19 cellular contexts compared by ENCODE assay signal in genomic region chr6:117568831-117569434, GRCh38. TPM values are rescaled to one million over a fixed set of nuclear protein-coding genes. Genes with fewer than 3 reads are reported as not detected.
DNase-seq lines count a peak whose midpoint lies in the region; ATAC-seq lines count a peak whose summit lies in the region.
"Had no signal": no experiment of that assay in that cellular context is flagged by ENCODE, and none has a peak within 500 bp of the region (broad histone marks: within the 10 kb centered on the region; RNA-seq: fewer than 3 reads in every experiment).

No MANE protein-coding gene starts in this region.

- intact Hi-C loops in activated CD4-positive, alpha-beta T cell treated with anti-CD3 and anti-CD28 coated beads for 36 hours (cut with DNase I, micrococcal nuclease), result loop anchor here (1.0 to 2.0 kb wide), 3 partner anchors 20 to 33 kb away; partner anchors contain the start of gene GOPC (in 1 of the 2)
- intact Hi-C loops in activated CD4-positive, alpha-beta T cell treated with anti-CD3 and anti-CD28 coated beads, Interleukin-2, amount 10 ng/mL, durations not matched to agents 24 days and 14 days (cut with micrococcal nuclease), result loop anchor here (1.0 to 2.0 kb wide), 2 partner anchors 20 to 33 kb away; partner anchors contain the start of gene GOPC

- H3K27me3 Mint-ChIP-seq in activated CD4-positive, alpha-beta T cell treated with anti-CD3 and anti-CD28 coated beads for 36 hours, result no peaks in the 10 kb centered on the region
- H3K27me3 Mint-ChIP-seq in activated CD4-positive, alpha-beta T cell treated with anti-CD3 and anti-CD28 coated beads, Interleukin-2, amount 10 ng/mL, durations not matched to agents 24 days and 14 days, result no peaks in the 10 kb centered on the region
- no peaks in the 10 kb centered on the region for H3K27me3 Mint-ChIP-seq in activated T-cell treated with anti-CD3 and anti-CD28 coated beads, Interleukin-2, amount 50 U/mL, for 72 hours (ENCODE audit: low read depth)
- H3K27me3 Mint-ChIP-seq: CD4-positive, alpha-beta memory T cell had no signal

- peaks cover 14% of the 10 kb centered on the region for H3K4me1 Mint-ChIP-seq in activated CD4-positive, alpha-beta T cell treated with anti-CD3 and anti-CD28 coated beads for 36 hours
- peaks cover 7% of the 10 kb centered on the region for H3K4me1 Mint-ChIP-seq in activated CD4-positive, alpha-beta T cell treated with anti-CD3 and anti-CD28 coated beads, Interleukin-2, amount 10 ng/mL, durations not matched to agents 24 days and 14 days
- peaks cover 12% of the 10 kb centered on the region for H3K4me1 Mint-ChIP-seq in activated T-cell treated with anti-CD3 and anti-CD28 coated beads, Interleukin-2, amount 50 U/mL, for 72 hours (ENCODE audit: low read depth)
- H3K4me1 Mint-ChIP-seq: CD14-positive monocyte had no signal

- no peak for DNase-seq in activated CD4-positive, alpha-beta T cell treated with anti-CD3 and anti-CD28 coated beads for 36 hours
- no peak for DNase-seq in activated CD4-positive, alpha-beta T cell treated with anti-CD3 and anti-CD28 coated beads, Interleukin-2, amount 10 ng/mL, durations not matched to agents 24 days and 14 days
- DNase-seq in activated T-cell treated with anti-CD3 and anti-CD28 coated beads, Interleukin-2, amount 50 U/mL, for 72 hours, result no peak
- no peak for DNase-seq in activated T-cell treated with anti-CD3 and anti-CD28 coated beads, Interleukin-2, amount 50 U/mL, for 1 hour
- no peak for DNase-seq in stimulated activated naive CD8-positive, alpha-beta T cell treated with anti-CD3 and anti-CD28 coated beads, Interleukin-15, Interleukin-2, amounts not matched to agents 100 U/mL and 50 U/mL, for 24 hours
- DNase-seq: 8988T; CD4-positive, alpha-beta memory T cell; DMS153; DMS79; GDM1; GOT3; H7; HFFc6; IMR-90 had no signal

- peak; percentile 96 for ATAC-seq in activated CD4-positive, alpha-beta T cell treated with anti-CD3 and anti-CD28 coated beads for 36 hours
- ATAC-seq in activated T-cell treated with anti-CD3 and anti-CD28 coated beads, Interleukin-2, amount 50 U/mL, for 72 hours (replicated peaks in 1 of 2), result peak; percentile 93 to 96
- ATAC-seq in HG02870 (IDR thresholded peaks at IDR 0.05; ENCODE audit: unreplicated experiment) (peak; percentile 80), HG02798 (IDR thresholded peaks at IDR 0.05; ENCODE audit: poor library complexity, unreplicated experiment) (no peak), HG03439 (IDR thresholded peaks at IDR 0.05; ENCODE audit: unreplicated experiment) (no peak)
- ATAC-seq in stimulated activated naive CD8-positive, alpha-beta T cell treated with anti-CD3 and anti-CD28 coated beads, Interleukin-15, Interleukin-2, amounts not matched to agents 100 U/mL and 50 U/mL, for 24 hours, result peak; percentile 61
- ATAC-seq: HCT116 had no signal

- no peak overlapping the region for H3K4me3 Mint-ChIP-seq in activated CD4-positive, alpha-beta T cell treated with anti-CD3 and anti-CD28 coated beads for 36 hours
- H3K4me3 Mint-ChIP-seq in activated CD4-positive, alpha-beta T cell treated with anti-CD3 and anti-CD28 coated beads, Interleukin-2, amount 10 ng/mL, durations not matched to agents 24 days and 14 days, result no peak overlapping the region
- peak overlapping the region in 1 of 2 donors; percentile 38 for H3K4me3 Mint-ChIP-seq in activated T-cell treated with anti-CD3 and anti-CD28 coated beads, Interleukin-2, amount 50 U/mL, for 72 hours
- H3K4me3 Mint-ChIP-seq: CD14-positive monocyte; CD4-positive, alpha-beta memory T cell; HFFc6 had no signal

- POLR2A ChIA-PET in activated CD4-positive, alpha-beta T cell treated with anti-CD3 and anti-CD28 coated beads for 36 hours (lab: Charles Lee), result interaction anchor here (1.0 kb wide), 1 partner anchor 33 kb away, joined by 3 read pairs; the partner anchor contains the start of gene GOPC

- no peak overlapping the region for H3K27ac Mint-ChIP-seq in activated CD4-positive, alpha-beta T cell treated with anti-CD3 and anti-CD28 coated beads for 36 hours
- H3K27ac Mint-ChIP-seq in activated CD4-positive, alpha-beta T cell treated with anti-CD3 and anti-CD28 coated beads, Interleukin-2, amount 10 ng/mL, durations not matched to agents 24 days and 14 days, result no peak overlapping the region
- H3K27ac Mint-ChIP-seq in activated T-cell treated with anti-CD3 and anti-CD28 coated beads, Interleukin-2, amount 50 U/mL, for 72 hours, result peak overlapping the region; percentile 38
- H3K27ac Mint-ChIP-seq: CD14-positive monocyte, HFFc6 had no signal

- CTCF ChIA-PET in activated CD4-positive, alpha-beta T cell treated with anti-CD3 and anti-CD28 coated beads for 36 hours (lab: Charles Lee), result interaction anchor here (0.9 to 1.7 kb wide), 2 partner anchors 13 to 120 kb away, joined by 5 to 6 read pairs; no protein-coding TSS in a partner anchor

- H3K9me3 Mint-ChIP-seq in activated CD4-positive, alpha-beta T cell treated with anti-CD3 and anti-CD28 coated beads for 36 hours (ENCODE audit: low read depth), result no peaks in the 10 kb centered on the region
- H3K9me3 Mint-ChIP-seq in activated CD4-positive, alpha-beta T cell treated with anti-CD3 and anti-CD28 coated beads, Interleukin-2, amount 10 ng/mL, durations not matched to agents 24 days and 14 days, result no peaks in the 10 kb centered on the region
- no peaks in the 10 kb centered on the region for H3K9me3 Mint-ChIP-seq in activated T-cell treated with anti-CD3 and anti-CD28 coated beads, Interleukin-2, amount 50 U/mL, for 72 hours
- H3K9me3 Mint-ChIP-seq: CD14-positive monocyte; CD4-positive, alpha-beta memory T cell; HFFc6 had no signal

- H3K36me3 Mint-ChIP-seq in activated CD4-positive, alpha-beta T cell treated with anti-CD3 and anti-CD28 coated beads for 36 hours (ENCODE audit: low read depth), result peaks cover 38% of the 10 kb centered on the region
- H3K36me3 Mint-ChIP-seq in activated CD4-positive, alpha-beta T cell treated with anti-CD3 and anti-CD28 coated beads, Interleukin-2, amount 10 ng/mL, durations not matched to agents 24 days and 14 days (ENCODE audit: low read depth), result peaks cover 46% of the 10 kb centered on the region
- H3K36me3 Mint-ChIP-seq in activated T-cell treated with anti-CD3 and anti-CD28 coated beads, Interleukin-2, amount 50 U/mL, for 72 hours (ENCODE audit: insufficient read depth in 2 of 2), result peaks cover 11 to 27% of the 10 kb centered on the region in 2 donors

RNA-seq across cellular contexts. Expression of gene GOPC, which starts 33.4 kb away (rescaled TPM):
- 10 to 100 TPM; 13.3 to 15.5 TPM for total RNA-seq in activated CD4-positive, alpha-beta T cell treated with anti-CD3 and anti-CD28 coated beads for 36 hours
- 22.2 TPM in 2 replicates for total RNA-seq in activated CD4-positive, alpha-beta T cell treated with anti-CD3 and anti-CD28 coated beads, Interleukin-2, amount 10 ng/mL, durations not matched to agents 24 days and 14 days
- 10 to 100 TPM; 16.8 to 20.1 TPM for total RNA-seq in activated T-cell treated with anti-CD3 and anti-CD28 coated beads, Interleukin-2, amount 50 U/mL, for 72 hours

Comparison
In these comparisons a context has a peak if more than half of its experiments do, and no peak if none do; other contexts are left out.
1. ATAC-seq: peak in activated CD4-positive, alpha-beta T cell treated with anti-CD3 and anti-CD28 coated beads for 36 hours (single experiment), activated T-cell treated with anti-CD3 and anti-CD28 coated beads, Interleukin-2, amount 50 U/mL, for 72 hours (2 of 2), HG02870 (single experiment) and stimulated activated naive CD8-positive, alpha-beta T cell treated with anti-CD3 and anti-CD28 coated beads, Interleukin-15, Interleukin-2, amounts not matched to agents 100 U/mL and 50 U/mL, for 24 hours (single experiment); none in HG02798 (single experiment) and HG03439 (single experiment).